ENCODE assay signal across 1 cellular context in genomic region chr19:2610637-2611482, GRCh38.
TF ChIP-seq lines count a peak whose summit lies in the region.

No MANE protein-coding gene starts in this region.

TF ChIP-seq in GM12878, 131 proteins besides CTCF, POLR2A, EP300 and RAD21 (continued from another document and continues in another):
- TF ChIP-seq CUX1 (IDR thresholded peaks at IDR 0.05; ENCODE audit: insufficient replicate concordance, low read depth, low read length) (peak; percentile 94), CREM (IDR thresholded peaks at IDR 0.05; ENCODE audit: low read depth) (peak; percentile 71), ZBED1 (IDR thresholded peaks at IDR 0.05; ENCODE audit: borderline replicate concordance) (peak; percentile 79; the same call in 1 of the 2 replicates), ZNF24 (IDR thresholded peaks at IDR 0.05) (no peak), MTA2 (IDR thresholded peaks at IDR 0.05; ENCODE audit: low read depth) (peak; percentile 69), SKIL (IDR thresholded peaks at IDR 0.05; ENCODE audit: low read depth, poor library complexity, severe bottlenecking) (peak; percentile 88), ZBTB40 (IDR thresholded peaks at IDR 0.05; ENCODE audit: borderline replicate concordance) (peak; percentile 11; the same call in 1 of the 2 replicates), ZNF207 (IDR thresholded peaks at IDR 0.05; ENCODE audit: borderline replicate concordance) (peak; percentile 96), SMARCA5 (IDR thresholded peaks at IDR 0.05) (peak; percentile 94), DPF2 (IDR thresholded peaks at IDR 0.05) (peak; percentile 88), HDAC6 (IDR thresholded peaks at IDR 0.05; ENCODE audit: unreplicated experiment) (no peak), KDM1A (IDR thresholded peaks at IDR 0.05; ENCODE audit: borderline replicate concordance) (no peak), IKZF1 (conservative IDR thresholded peaks at IDR 0.05) (peak; percentile 100), MLLT1 (IDR thresholded peaks at IDR 0.05) (peak; percentile 66), SREBF1 (IDR thresholded peaks at IDR 0.05; ENCODE audit: low read length) (no peak), POLR2AphosphoS2 (IDR thresholded peaks at IDR 0.05; ENCODE audit: low read depth, low read length) (no peak), ZNF687 (IDR thresholded peaks at IDR 0.05) (peak; percentile 79), NR2C1 (IDR thresholded peaks at IDR 0.05) (no peak), PAX5 (IDR thresholded peaks at IDR 0.05; ENCODE audit: borderline replicate concordance, low read depth, low read length) (peak; percentile 88), PML (IDR thresholded peaks at IDR 0.05; ENCODE audit: low read length) (peak; percentile 40; the same call in 1 of the 2 replicates), ZBTB33 (IDR thresholded peaks at IDR 0.05) (0 out of 2 replicates have a peak, but pooled peaks have one; percentile 12), HDGF (IDR thresholded peaks at IDR 0.05) (peak; percentile 88), MYB (IDR thresholded peaks at IDR 0.05; ENCODE audit: borderline replicate concordance, low read depth, low read length) (0 out of 2 replicates have a peak, but pooled peaks have one; percentile 31), MEF2B (IDR thresholded peaks at IDR 0.05; ENCODE audit: partially characterized antibody, poor library complexity, severe bottlenecking) (peak; percentile 100), TCF12 (IDR thresholded peaks at IDR 0.05; ENCODE audit: low read depth, low read length) (peak; percentile 100), RELB (IDR thresholded peaks at IDR 0.05; ENCODE audit: low read depth) (peak; percentile 95), SMAD1 (IDR thresholded peaks at IDR 0.05; ENCODE audit: low read depth, partially characterized antibody) (peak; percentile 69), WRNIP1 (IDR thresholded peaks at IDR 0.05; ENCODE audit: borderline replicate concordance, low read depth, low read length) (0 out of 2 replicates have a peak, but pooled peaks have one; percentile 74), KLF5 (IDR thresholded peaks at IDR 0.05; ENCODE audit: partially characterized antibody) (no peak), MEF2A (IDR thresholded peaks at IDR 0.05; ENCODE audit: insufficient read depth, low read depth, low read length) (peak; percentile 75)
